In genomic region chr7:43758861-43759683, GRCh38 we compare ENCODE assay signal across 8 cellular contexts. TPM values are rescaled to one million over a fixed set of nuclear protein-coding genes. Genes with fewer than 3 reads are reported as not detected.
DNase-seq lines count a peak whose midpoint lies in the region; ATAC-seq and TF ChIP-seq lines count a peak whose summit lies in the region.

No MANE protein-coding gene starts in this region.

- TF ChIP-seq POLR2A in Peyer's patch (IDR thresholded peaks at IDR 0.05) (no peak), ovary (IDR thresholded peaks at IDR 0.05) (no peak)

- ATAC-seq in GM18517 (IDR thresholded peaks at IDR 0.05; ENCODE audit: unreplicated experiment) = peak; percentile 75
- peak; percentile 45 for ATAC-seq in HG02970 (IDR thresholded peaks at IDR 0.05; ENCODE audit: low FRiP score, unreplicated experiment)

- H3K27me3 Mint-ChIP-seq in glutamatergic neuron (ENCODE audit: unreplicated experiment) = peaks cover 2% of the 10 kb centered on the region

- DNase-seq in AG08396 (ENCODE audit: low spot score) (peak; percentile 69), Peyer's patch (peak in 2 of 3 donors; percentile 30 to 65), glutamatergic neuron (peak; percentile 72), ovary (peak; percentile 37 to 76 (median 57)), NCI-H2029 treated with DMSO at 0.1 percent for 48 hours (lab: John Stamatoyannopoulos, UW) (no peak)
- DNase-seq in activated naive CD4-positive, alpha-beta T cell treated with Interleukin-2 at 50 U/mL for 16 hours = peak; percentile 53

- H3K4me3 ChIP-seq in Peyer's patch = peak overlapping the region; percentile 74 to 91 (median 84)
- H3K4me3 ChIP-seq in ovary = peak overlapping the region; percentile 64

- peak overlapping the region; percentile 91 for H3K27ac Mint-ChIP-seq in glutamatergic neuron (ENCODE audit: unreplicated experiment)

- TF ChIP-seq CTCF in Peyer's patch (IDR thresholded peaks at IDR 0.05) (no peak), glutamatergic neuron (IDR thresholded peaks at IDR 0.05; ENCODE audit: partially characterized antibody, unreplicated experiment) (no peak), ovary (IDR thresholded peaks at IDR 0.05) (no peak)

- intact Hi-C loops in ovary (cut with DNase I) = no loop called here

- H3K9me3 ChIP-seq in Peyer's patch (no peaks in the 10 kb centered on the region), ovary (no peaks in the 10 kb centered on the region)

- no peaks in the 10 kb centered on the region for H3K36me3 ChIP-seq in Peyer's patch
- H3K36me3 ChIP-seq in ovary = no peaks in the 10 kb centered on the region

- 3 to 5% (median 3%) methylated on average over 36 to 51 of the region's 51 CpGs for WGBS in ovary, 3 donors

- H3K27me3 ChIP-seq in Peyer's patch (no peaks in the 10 kb centered on the region), ovary (no peaks in the 10 kb centered on the region)

- TF ChIP-seq EP300 in ovary (IDR thresholded peaks at IDR 0.05) = no peak

- peak overlapping the region; percentile 89 for H3K4me3 Mint-ChIP-seq in glutamatergic neuron (ENCODE audit: unreplicated experiment)

- no peaks in the 10 kb centered on the region for H3K36me3 Mint-ChIP-seq in glutamatergic neuron (ENCODE audit: unreplicated experiment)

- H3K4me1 ChIP-seq in Peyer's patch = peaks cover 0 to 21% (median 0%) of the 10 kb centered on the region in 4 donors
- peaks cover 9% of the 10 kb centered on the region for H3K4me1 ChIP-seq in ovary (ENCODE audit: insufficient read depth)

- H3K4me1 Mint-ChIP-seq in glutamatergic neuron (ENCODE audit: low read depth, unreplicated experiment) = peaks cover 33% of the 10 kb centered on the region

- H3K27ac ChIP-seq in Peyer's patch = peak overlapping the region; percentile 65 to 78 (median 76)
- peak overlapping the region; percentile 74 to 93 for H3K27ac ChIP-seq in ovary

- peaks cover 11% of the 10 kb centered on the region for H3K9me3 Mint-ChIP-seq in glutamatergic neuron (ENCODE audit: unreplicated experiment)

RNA-seq across cellular contexts. Expression of gene BLVRA, which starts 0.6 kb away (rescaled TPM):
- total RNA-seq in Peyer's patch (10 to 100 TPM in 3 of 4 donors, 1 to 10 TPM in 1; 2.8 to 38.8 (median 11.5) TPM), glutamatergic neuron (ENCODE audit: unreplicated experiment) (63.4 TPM), ovary (10 to 100 TPM; 47.6 to 75.1 (median 65.2) TPM)
- polyA plus RNA-seq in ovary = 10 to 100 TPM; 64.4 to 66.4 TPM

RNA-seq across cellular contexts. Expression of gene COA1, which starts 29.7 kb away (rescaled TPM):
- total RNA-seq in Peyer's patch (10 to 100 TPM; 34.0 to 84.2 (median 54.4) TPM), glutamatergic neuron (ENCODE audit: unreplicated experiment) (73.7 TPM), ovary (10 to 100 TPM; 45.4 to 67.7 (median 51.8) TPM)
- polyA plus RNA-seq in ovary = 10 to 100 TPM; 33.2 to 41.8 TPM
